27 cellular contexts compared by ENCODE assay signal in genomic region chr11:122954455-122954854, GRCh38. TPM values are rescaled to one million over a fixed set of nuclear protein-coding genes. Genes with fewer than 3 reads are reported as not detected.
"Had no signal": no experiment of that assay in that cellular context is flagged by ENCODE, and none has a peak within 500 bp of the region (broad histone marks: within the 10 kb centered on the region; RNA-seq: fewer than 3 reads in every experiment).

No MANE protein-coding gene starts in this region.

- H3K9me3 Mint-ChIP-seq: activated CD4-positive, alpha-beta memory T cell treated with anti-CD3 and anti-CD28 coated beads for 36 hours; activated CD4-positive, alpha-beta T cell treated with anti-CD3 and anti-CD28 coated beads, Interleukin-2, amount 10 ng/mL, durations not matched to agents 7 days and 5 days; activated naive CD4-positive, alpha-beta T cell treated with anti-CD3 and anti-CD28 coated beads for 36 hours; activated T-helper 17 cell treated with anti-CD3 and anti-CD28 coated beads, Interleukin-2, amount 50 U/mL, for 72 hours had no signal

- H3K36me3 Mint-ChIP-seq: activated CD4-positive, alpha-beta memory T cell treated with anti-CD3 and anti-CD28 coated beads for 36 hours had no signal

- H3K4me3 Mint-ChIP-seq: activated CD4-positive, alpha-beta memory T cell treated with anti-CD3 and anti-CD28 coated beads for 36 hours; activated CD4-positive, alpha-beta T cell treated with anti-CD3 and anti-CD28 coated beads, Interleukin-2, amount 10 ng/mL, durations not matched to agents 7 days and 5 days; activated naive CD4-positive, alpha-beta T cell treated with anti-CD3 and anti-CD28 coated beads for 36 hours; activated naive CD8-positive, alpha-beta T cell; activated T-helper 17 cell treated with anti-CD3 and anti-CD28 coated beads, Interleukin-2, amount 50 U/mL, for 72 hours had no signal

- H3K36me3 ChIP-seq: brain microvascular endothelial cell, cardiac muscle cell, SJSA1 had no signal

- H3K27me3 ChIP-seq: SJSA1 had no signal

- H3K4me3 ChIP-seq: cardiac muscle cell, K562, SJSA1 had no signal

- DNase-seq: activated CD4-positive, alpha-beta memory T cell treated with anti-CD3 and anti-CD28 coated beads for 36 hours; activated CD4-positive, alpha-beta T cell treated with anti-CD3 and anti-CD28 coated beads, Interleukin-2, amount 10 ng/mL, durations not matched to agents 7 days and 5 days; activated CD4-positive, CD25-positive, alpha-beta regulatory T cell; activated CD8-positive, alpha-beta memory T cell treated with anti-CD3 and anti-CD28 coated beads for 24 hours; activated gamma-delta T cell; activated naive CD4-positive, alpha-beta T cell treated with anti-CD3 and anti-CD28 coated beads for 36 hours; activated T-cell treated with anti-CD3 and anti-CD28 coated beads, Interleukin-2, amount 50 U/mL, for 48 hours; brain microvascular endothelial cell; Karpas-422; NCI-H1092; NCI-H1417; NCI-H1930; NCI-H2171; NCI-H345; NCI-H510A; NCI-H526 treated with DMSO at 0.1 percent for 48 hours; NCI-H82; Right ventricle myocardium superior; SW 1271; T-helper 9 cell had no signal

- H3K27ac ChIP-seq: brain microvascular endothelial cell, cardiac muscle cell, RWPE1, SJSA1 had no signal

- H3K27ac Mint-ChIP-seq: activated CD4-positive, alpha-beta memory T cell treated with anti-CD3 and anti-CD28 coated beads for 36 hours; activated CD4-positive, alpha-beta T cell treated with anti-CD3 and anti-CD28 coated beads, Interleukin-2, amount 10 ng/mL, durations not matched to agents 7 days and 5 days; activated naive CD4-positive, alpha-beta T cell treated with anti-CD3 and anti-CD28 coated beads for 36 hours; activated naive CD8-positive, alpha-beta T cell; activated T-helper 17 cell treated with anti-CD3 and anti-CD28 coated beads, Interleukin-2, amount 50 U/mL, for 72 hours had no signal

- H3K4me1 Mint-ChIP-seq: activated CD4-positive, alpha-beta T cell treated with anti-CD3 and anti-CD28 coated beads, Interleukin-2, amount 10 ng/mL, durations not matched to agents 7 days and 5 days had no signal

- H3K4me1 ChIP-seq: SJSA1 had no signal

- H3K9me3 ChIP-seq: SJSA1 had no signal

- H3K27me3 Mint-ChIP-seq: activated CD4-positive, alpha-beta memory T cell treated with anti-CD3 and anti-CD28 coated beads for 36 hours; activated CD4-positive, alpha-beta T cell treated with anti-CD3 and anti-CD28 coated beads, Interleukin-2, amount 10 ng/mL, durations not matched to agents 7 days and 5 days; activated naive CD8-positive, alpha-beta T cell; activated T-helper 17 cell treated with anti-CD3 and anti-CD28 coated beads, Interleukin-2, amount 50 U/mL, for 72 hours had no signal

RNA-seq across cellular contexts. Expression of gene BSX, which starts 27.2 kb away (rescaled TPM):
- total RNA-seq: activated CD4-positive, alpha-beta memory T cell treated with anti-CD3 and anti-CD28 coated beads for 36 hours; activated CD4-positive, alpha-beta T cell treated with anti-CD3 and anti-CD28 coated beads, Interleukin-2, amount 10 ng/mL, durations not matched to agents 7 days and 5 days; activated naive CD4-positive, alpha-beta T cell treated with anti-CD3 and anti-CD28 coated beads for 36 hours; activated T-helper 17 cell treated with anti-CD3 and anti-CD28 coated beads, Interleukin-2, amount 50 U/mL, for 72 hours; cardiac muscle cell; K562; Right ventricle myocardium superior; SJSA1; T-helper 1 cell treated with Interleukin-12 subunit alpha and Interleukin-12 subunit beta and Interleukin-4 antibody, amounts not matched to agents 30 ng/mL and 1 ng/mL, for 36 hours had no signal
